In genomic region chr7:93620057-93620456, GRCh38 we compare ENCODE assay signal across 28 cellular contexts. TPM values are rescaled to one million over a fixed set of nuclear protein-coding genes. Genes with fewer than 3 reads are reported as not detected.
"Had no signal": no experiment of that assay in that cellular context is flagged by ENCODE, and none has a peak within 500 bp of the region (broad histone marks: within the 10 kb centered on the region; RNA-seq: fewer than 3 reads in every experiment).

No MANE protein-coding gene starts in this region.

- H3K4me1 Mint-ChIP-seq: activated B cell treated with CpG ODN at 0.5 μM for 24 hours; activated naive CD8-positive, alpha-beta T cell treated with anti-CD3 and anti-CD28 coated beads, Interleukin-2, amount 10 ng/mL, durations not matched to agents 7 days and 5 days had no signal

- H3K36me3 Mint-ChIP-seq: activated CD4-positive, alpha-beta memory T cell treated with anti-CD3 and anti-CD28 coated beads for 36 hours; activated naive CD8-positive, alpha-beta T cell treated with anti-CD3 and anti-CD28 coated beads, Interleukin-2, amount 10 ng/mL, durations not matched to agents 7 days and 5 days; memory B cell; type B pancreatic cell had no signal

- H3K27me3 Mint-ChIP-seq: activated CD4-positive, alpha-beta memory T cell treated with anti-CD3 and anti-CD28 coated beads for 36 hours had no signal

- ATAC-seq: activated T-cell treated with anti-CD3 and anti-CD28 coated beads, Interleukin-2, amount 50 U/mL, for 72 hours; left cardiac atrium; pancreas; psoas muscle; right cardiac atrium had no signal

- H3K4me3 ChIP-seq: coronary artery, pancreas, psoas muscle, thoracic aorta had no signal

- H3K27ac Mint-ChIP-seq: activated B cell treated with CpG ODN at 0.5 μM for 24 hours; activated CD4-positive, alpha-beta memory T cell treated with anti-CD3 and anti-CD28 coated beads for 36 hours; activated naive CD4-positive, alpha-beta T cell treated with anti-CD3 and anti-CD28 coated beads for 36 hours; activated naive CD8-positive, alpha-beta T cell treated with anti-CD3 and anti-CD28 coated beads, Interleukin-2, amount 10 ng/mL, durations not matched to agents 7 days and 5 days; activated T-cell treated with anti-CD3 and anti-CD28 coated beads, Interleukin-2, amount 50 U/mL, for 72 hours; endodermal cell; memory B cell; nephron; type B pancreatic cell had no signal

- H3K27ac ChIP-seq: coronary artery, pancreas, psoas muscle, thoracic aorta had no signal

- H3K9me3 Mint-ChIP-seq: activated B cell treated with CpG ODN at 0.5 μM for 24 hours; activated CD4-positive, alpha-beta memory T cell treated with anti-CD3 and anti-CD28 coated beads for 36 hours; activated naive CD4-positive, alpha-beta T cell treated with anti-CD3 and anti-CD28 coated beads for 36 hours; activated naive CD8-positive, alpha-beta T cell treated with anti-CD3 and anti-CD28 coated beads, Interleukin-2, amount 10 ng/mL, durations not matched to agents 7 days and 5 days; activated T-cell treated with anti-CD3 and anti-CD28 coated beads, Interleukin-2, amount 50 U/mL, for 72 hours; endodermal cell; memory B cell; nephron; type B pancreatic cell had no signal

- H3K4me3 Mint-ChIP-seq: activated B cell treated with CpG ODN at 0.5 μM for 24 hours; activated CD4-positive, alpha-beta memory T cell treated with anti-CD3 and anti-CD28 coated beads for 36 hours; activated naive CD4-positive, alpha-beta T cell treated with anti-CD3 and anti-CD28 coated beads for 36 hours; activated naive CD8-positive, alpha-beta T cell treated with anti-CD3 and anti-CD28 coated beads, Interleukin-2, amount 10 ng/mL, durations not matched to agents 7 days and 5 days; activated T-cell treated with anti-CD3 and anti-CD28 coated beads, Interleukin-2, amount 50 U/mL, for 72 hours; endodermal cell; memory B cell; nephron; type B pancreatic cell had no signal

- DNase-seq: activated B cell treated with CpG ODN at 0.5 μM for 24 hours; activated CD4-positive, alpha-beta memory T cell treated with anti-CD3 and anti-CD28 coated beads for 36 hours; activated CD4-positive, alpha-beta T cell treated with anti-CD3 and anti-CD28 coated beads for 48 hours; activated effector memory CD4-positive, alpha-beta T cell treated with Interleukin-2 at 50 U/mL for 16 hours; activated naive CD4-positive, alpha-beta T cell treated with anti-CD3 and anti-CD28 coated beads for 36 hours; activated naive CD8-positive, alpha-beta T cell treated with anti-CD3 and anti-CD28 coated beads, Interleukin-2, amount 10 ng/mL, durations not matched to agents 7 days and 5 days; activated T-cell treated with anti-CD3 and anti-CD28 coated beads, Interleukin-2, amount 50 U/mL, for 72 hours; amniotic stem cell; cerebellar nuclear complex; endodermal cell; erythroblast; head of caudate nucleus; hypothalamus; left cardiac atrium; pancreas; psoas muscle; right cardiac atrium; stimulated activated CD4-positive, alpha-beta T cell treated with anti-CD3 and anti-CD28 coated beads, Interleukin-4, amount 100 ng/mL, for 24 hours; stimulated activated naive CD4-positive, alpha-beta T cell treated with Interleukin-2 at 50 U/mL for 16 hours; T-helper 9 cell had no signal

RNA-seq across cellular contexts. Expression of gene CALCR, which starts 45.5 kb away (rescaled TPM):
- total RNA-seq: activated B cell treated with CpG ODN at 0.5 μM for 24 hours; activated CD4-positive, alpha-beta memory T cell treated with anti-CD3 and anti-CD28 coated beads for 36 hours; activated naive CD4-positive, alpha-beta T cell treated with anti-CD3 and anti-CD28 coated beads for 36 hours; activated naive CD8-positive, alpha-beta T cell treated with anti-CD3 and anti-CD28 coated beads, Interleukin-2, amount 10 ng/mL, durations not matched to agents 7 days and 5 days; activated T-cell treated with anti-CD3 and anti-CD28 coated beads, Interleukin-2, amount 50 U/mL, for 72 hours; mononuclear cell; myocyte; pancreas; T-helper 1 cell treated with Interleukin-12 subunit alpha and Interleukin-12 subunit beta and Interleukin-4 antibody, amounts not matched to agents 30 ng/mL and 1 ng/mL, for 36 hours; thoracic aorta had no signal
